Comparison of ENCODE assay signal across 35 cellular contexts in the genomic region with DNA sequence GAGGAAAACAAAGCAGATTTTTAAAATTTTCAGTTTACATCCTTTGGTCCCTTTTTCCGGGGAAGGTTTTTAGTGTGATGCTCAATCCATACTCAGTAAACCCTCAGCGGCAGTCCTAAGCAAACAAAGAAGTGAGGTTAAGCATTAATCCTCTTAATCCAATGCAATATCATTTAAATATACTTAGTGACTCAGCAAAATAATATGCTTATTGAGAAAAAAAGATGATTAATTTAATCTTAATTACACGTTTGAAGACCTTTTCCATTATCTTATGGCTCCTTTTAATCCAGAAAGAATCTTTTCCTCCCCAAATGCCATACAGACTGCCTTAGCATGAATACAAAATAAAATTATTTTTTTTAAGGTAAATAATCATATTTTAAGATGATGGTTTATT. TPM values are rescaled to one million over a fixed set of nuclear protein-coding genes. Genes with fewer than 3 reads are reported as not detected.
"Had no signal": no experiment of that assay in that cellular context is flagged by ENCODE, and none has a peak within 500 bp of the region (broad histone marks: within the 10 kb centered on the region; RNA-seq: fewer than 3 reads in every experiment).

GABRR3 (minus strand) TSS at position 108 of the 400 bp plus-strand sequence. CDS start 328 bp downstream, outside the sequence.

- H3K9me3 ChIP-seq: MG63, SJCRH30 had no signal

- H3K4me1 ChIP-seq: SJCRH30 had no signal

- H3K4me3 Mint-ChIP-seq: activated CD4-positive, alpha-beta memory T cell treated with anti-CD3 and anti-CD28 coated beads for 36 hours; activated CD4-positive, alpha-beta T cell treated with anti-CD3 and anti-CD28 coated beads, Interleukin-2, amount 10 ng/mL, durations not matched to agents 7 days and 5 days; activated naive CD4-positive, alpha-beta T cell treated with anti-CD3 and anti-CD28 coated beads for 36 hours; activated naive CD8-positive, alpha-beta T cell; activated naive CD8-positive, alpha-beta T cell treated with anti-CD3 and anti-CD28 coated beads, Interleukin-2, amount 50 U/mL, for 24 hours; activated T-cell treated with anti-CD3 and anti-CD28 coated beads, Interleukin-2, amount 50 U/mL, for 4 hours; activated T-helper 1 cell treated with anti-CD3 and anti-CD28 coated beads, Interleukin-12 subunit alpha, Interleukin-12 subunit beta, Interleukin-2, Interleukin-4 antibody, amounts not matched to agents 30 ng/mL and 10 ng/mL and 1 ng/mL, durations not matched to agents 14 hours and 24 hours and 36 hours; brain had no signal

- H3K9me3 Mint-ChIP-seq: activated CD4-positive, alpha-beta memory T cell treated with anti-CD3 and anti-CD28 coated beads for 36 hours; activated CD4-positive, alpha-beta T cell treated with anti-CD3 and anti-CD28 coated beads, Interleukin-2, amount 10 ng/mL, durations not matched to agents 7 days and 5 days; activated naive CD4-positive, alpha-beta T cell treated with anti-CD3 and anti-CD28 coated beads for 36 hours; activated naive CD8-positive, alpha-beta T cell treated with anti-CD3 and anti-CD28 coated beads, Interleukin-2, amount 50 U/mL, for 24 hours; activated T-cell treated with anti-CD3 and anti-CD28 coated beads, Interleukin-2, amount 50 U/mL, for 4 hours; activated T-helper 1 cell treated with anti-CD3 and anti-CD28 coated beads, Interleukin-12 subunit alpha, Interleukin-12 subunit beta, Interleukin-2, Interleukin-4 antibody, amounts not matched to agents 30 ng/mL and 10 ng/mL and 1 ng/mL, durations not matched to agents 14 hours and 24 hours and 36 hours had no signal

- H3K27me3 ChIP-seq: SJCRH30 had no signal

- H3K36me3 Mint-ChIP-seq: activated CD4-positive, alpha-beta memory T cell treated with anti-CD3 and anti-CD28 coated beads for 36 hours; activated naive CD8-positive, alpha-beta T cell; brain had no signal

- DNase-seq: activated CD4-positive, alpha-beta memory T cell treated with anti-CD3 and anti-CD28 coated beads for 36 hours; activated CD4-positive, alpha-beta T cell treated with anti-CD3 and anti-CD28 coated beads, Interleukin-2, amount 10 ng/mL, durations not matched to agents 7 days and 5 days; activated CD4-positive, CD25-positive, alpha-beta regulatory T cell; activated CD8-positive, alpha-beta memory T cell treated with anti-CD3 and anti-CD28 coated beads, Interleukin-2, amount 50 U/mL, for 4 hours; activated gamma-delta T cell treated with Interleukin-2 at 50 U/mL for 16 hours; activated naive CD4-positive, alpha-beta T cell treated with anti-CD3 and anti-CD28 coated beads for 36 hours; activated naive CD8-positive, alpha-beta T cell treated with anti-CD3 and anti-CD28 coated beads, Interleukin-2, amount 50 U/mL, for 24 hours; activated T-cell treated with anti-CD3 and anti-CD28 coated beads for 4 hours; activated T-cell treated with anti-CD3 and anti-CD28 coated beads, Interleukin-2, amount 50 U/mL, for 4 hours; anterior cingulate cortex; caudate nucleus; cerebellar nuclear complex; Kasumi-1; MG63; NCI-H1105 treated with DMSO at 0.1 percent for 48 hours; NCI-H1436; NCI-H1694; NCI-H1930; NCI-H2081 treated with DMSO at 0.1 percent for 48 hours; NCI-H226; NCI-H774; OCI-M1; SHP77; SJCRH30; T1000; WERI-Rb-1 had no signal

- H3K4me3 ChIP-seq: MG63, SJCRH30, SK-N-MC had no signal

- H3K27ac ChIP-seq: SJCRH30, SK-N-MC, WERI-Rb-1 had no signal

- H3K27ac Mint-ChIP-seq: activated CD4-positive, alpha-beta memory T cell treated with anti-CD3 and anti-CD28 coated beads for 36 hours; activated CD4-positive, alpha-beta T cell treated with anti-CD3 and anti-CD28 coated beads, Interleukin-2, amount 10 ng/mL, durations not matched to agents 7 days and 5 days; activated naive CD4-positive, alpha-beta T cell treated with anti-CD3 and anti-CD28 coated beads for 36 hours; activated naive CD8-positive, alpha-beta T cell; activated naive CD8-positive, alpha-beta T cell treated with anti-CD3 and anti-CD28 coated beads, Interleukin-2, amount 50 U/mL, for 24 hours; activated T-helper 1 cell treated with anti-CD3 and anti-CD28 coated beads, Interleukin-12 subunit alpha, Interleukin-12 subunit beta, Interleukin-2, Interleukin-4 antibody, amounts not matched to agents 30 ng/mL and 10 ng/mL and 1 ng/mL, durations not matched to agents 14 hours and 24 hours and 36 hours; brain had no signal

- H3K36me3 ChIP-seq: MG63, SJCRH30, WERI-Rb-1 had no signal

- ATAC-seq: activated naive CD8-positive, alpha-beta T cell treated with anti-CD3 and anti-CD28 coated beads, Interleukin-2, amount 50 U/mL, for 24 hours; activated T-cell treated with anti-CD3 and anti-CD28 coated beads, Interleukin-2, amount 50 U/mL, for 4 hours; Panc1 had no signal

RNA-seq across cellular contexts. Expression of gene GABRR3, which starts in this region (rescaled TPM):
- total RNA-seq: activated CD4-positive, alpha-beta memory T cell treated with anti-CD3 and anti-CD28 coated beads for 36 hours; activated CD4-positive, alpha-beta T cell treated with anti-CD3 and anti-CD28 coated beads, Interleukin-2, amount 10 ng/mL, durations not matched to agents 7 days and 5 days; activated naive CD4-positive, alpha-beta T cell treated with anti-CD3 and anti-CD28 coated beads for 36 hours; activated T-cell treated with anti-CD3 and anti-CD28 coated beads, Interleukin-2, amount 50 U/mL, for 4 hours; activated T-helper 1 cell treated with anti-CD3 and anti-CD28 coated beads, Interleukin-12 subunit alpha, Interleukin-12 subunit beta, Interleukin-2, Interleukin-4 antibody, amounts not matched to agents 30 ng/mL and 10 ng/mL and 1 ng/mL, durations not matched to agents 14 hours and 24 hours and 36 hours; bronchial epithelial cell; NCI-H460; RPMI7951; SJCRH30; T-helper 1 cell treated with Interleukin-12 subunit alpha and Interleukin-12 subunit beta and Interleukin-4 antibody, amounts not matched to agents 30 ng/mL and 1 ng/mL, for 36 hours had no signal
